Comparison of ENCODE assay signal across 8 cellular contexts in the genomic region with DNA sequence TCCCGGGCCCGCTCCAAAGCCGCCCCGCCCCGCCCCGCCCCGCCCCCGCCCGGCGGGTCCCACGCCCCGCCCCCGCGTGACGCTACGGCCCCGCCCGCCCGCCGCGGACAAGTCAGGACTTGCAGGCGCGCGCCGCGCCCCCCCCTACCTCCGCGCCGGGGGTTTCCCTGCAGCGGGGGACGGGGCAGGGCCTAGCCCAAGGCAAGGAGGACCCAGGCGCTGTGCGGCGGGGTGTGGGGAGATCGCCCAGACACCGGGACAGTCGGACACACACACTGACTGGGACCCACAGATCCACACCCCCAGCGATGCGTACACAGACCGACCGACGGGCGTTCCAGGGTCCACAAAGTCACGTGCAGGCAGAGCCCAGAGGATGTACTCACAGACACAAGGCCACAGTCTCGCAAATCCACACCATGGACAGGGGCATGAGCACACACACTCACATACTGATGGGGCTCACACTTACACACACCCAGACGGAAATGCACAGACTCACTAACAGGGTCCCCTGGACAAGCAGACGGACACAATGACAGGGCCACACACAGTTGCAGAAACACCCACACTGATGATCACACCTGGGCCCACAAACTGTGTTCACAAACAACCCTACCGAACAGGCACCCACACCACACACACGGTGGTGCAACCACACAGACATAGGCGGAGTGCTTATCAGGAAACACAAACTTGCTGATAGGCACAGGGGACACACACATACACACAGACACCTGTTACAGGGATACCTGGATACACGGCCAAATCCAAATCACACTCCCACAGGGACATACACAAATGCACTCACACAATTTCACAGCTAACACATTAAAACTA.
DNase-seq lines count a peak whose midpoint lies in the region; TF ChIP-seq lines count a peak whose summit lies in the region.

No MANE protein-coding gene starts in this region.

- H3K36me3 ChIP-seq in ES-I3 (ENCODE audit: insufficient read depth, low read length) = no peaks in the 10 kb centered on the region
- no peaks in the 10 kb centered on the region for H3K36me3 ChIP-seq in effector memory CD4-positive, alpha-beta T cell (ENCODE audit: control insufficient read depth, insufficient read depth, low read length)

- DNase-seq in HEK293T (ENCODE audit: extremely low spot score) = peak; percentile 82
- DNase-seq in NCI-H748 (lab: John Stamatoyannopoulos, UW; ENCODE audit: unreplicated experiment) = peak; percentile 92
- DNase-seq in activated CD8-positive, alpha-beta memory T cell treated with anti-CD3 and anti-CD28 coated beads for 1 hour (ENCODE audit: extremely low read depth in 1 of 2, low read depth in 1 of 2) = peak; percentile 73 to 94
- DNase-seq in effector memory CD4-positive, alpha-beta T cell = peak; percentile 90 to 93 (median 92)
- peak; percentile 78 for DNase-seq in medulla oblongata (ENCODE audit: extremely low spot score)
- DNase-seq in stimulated activated CD4-positive, alpha-beta T cell treated with anti-CD3 and anti-CD28 coated beads, TNF-alpha, amount 100 ng/mL, for 48 hours (ENCODE audit: low read depth in 3 of 3) = peak; percentile 75 to 90 (median 76)
- no peak for DNase-seq in NCI-H187 (lab: John Stamatoyannopoulos, UW)

- peak overlapping the region; percentile 12 for H3K9ac ChIP-seq in ES-I3 (ENCODE audit: low read depth, low read length)

- peak overlapping the region; percentile 82 for H3K27ac ChIP-seq in effector memory CD4-positive, alpha-beta T cell (ENCODE audit: insufficient read depth, low read length, poor library complexity, severe bottlenecking)

- H3K9me3 ChIP-seq in ES-I3 (ENCODE audit: control insufficient read depth, insufficient read depth, low read length) = no peaks in the 10 kb centered on the region
- H3K9me3 ChIP-seq in effector memory CD4-positive, alpha-beta T cell (ENCODE audit: control insufficient read depth, low read length) = no peaks in the 10 kb centered on the region

- POLR2A ChIA-PET in HEK293T (lab: Yijun Ruan, JAX) = no interaction called here

- H3K4me1 ChIP-seq in ES-I3 (ENCODE audit: insufficient read depth, low read length) = peaks cover 10% of the 10 kb centered on the region; the same call in 1 of the 2 replicates
- H3K4me1 ChIP-seq in effector memory CD4-positive, alpha-beta T cell (ENCODE audit: control insufficient read depth, insufficient read depth, low read length, poor library complexity, severe bottlenecking) = peaks cover 35% of the 10 kb centered on the region

- no peaks in the 10 kb centered on the region for H3K27me3 ChIP-seq in effector memory CD4-positive, alpha-beta T cell (replicated peaks; ENCODE audit: control insufficient read depth, insufficient read depth, low read length, poor library complexity, severe bottlenecking)

- peak overlapping the region; percentile 42 for H3K4me3 ChIP-seq in effector memory CD4-positive, alpha-beta T cell (ENCODE audit: insufficient read depth, low read depth, low read length, poor library complexity, severe bottlenecking)

- CTCF ChIA-PET in HEK293T (lab: Yijun Ruan, JAX) = interaction anchor here (2.7 kb wide), 1 partner anchor 13 kb away, joined by 14 read pairs; no protein-coding TSS in a partner anchor

TF ChIP-seq in HEK293T, 16 proteins besides CTCF, POLR2A, EP300 and RAD21:
- TF ChIP-seq SP1 (IDR thresholded peaks at IDR 0.05) (no peak), L3MBTL2 (conservative IDR thresholded peaks at IDR 0.05) (peak; percentile 42; the same call in 1 of the 2 replicates)

Comparison
In these comparisons a context has a peak if more than half of its experiments do, and no peak if none do; other contexts are left out.
1. DNase-seq: peak in HEK293T (single experiment), NCI-H748 (single experiment), activated CD8-positive, alpha-beta memory T cell treated with anti-CD3 and anti-CD28 coated beads for 1 hour (2 of 2), effector memory CD4-positive, alpha-beta T cell (3 of 3), medulla oblongata (single experiment) and stimulated activated CD4-positive, alpha-beta T cell treated with anti-CD3 and anti-CD28 coated beads, TNF-alpha, amount 100 ng/mL, for 48 hours (3 of 3); none in NCI-H187 (0 of 2).